33 cellular contexts compared by ENCODE assay signal in genomic region chr12:130350715-130351114, GRCh38. TPM values are rescaled to one million over a fixed set of nuclear protein-coding genes. Genes with fewer than 3 reads are reported as not detected.
"Had no signal": no experiment of that assay in that cellular context is flagged by ENCODE, and none has a peak within 500 bp of the region (broad histone marks: within the 10 kb centered on the region; RNA-seq: fewer than 3 reads in every experiment).

No MANE protein-coding gene starts in this region.

- H3K4me1 Mint-ChIP-seq: activated B cell treated with CpG ODN at 0.5 μM for 24 hours had no signal

- H3K27me3 ChIP-seq: brain microvascular endothelial cell had no signal

- H3K4me3 Mint-ChIP-seq: activated B cell treated with CpG ODN at 0.5 μM for 24 hours; activated CD4-positive, alpha-beta memory T cell treated with anti-CD3 and anti-CD28 coated beads for 36 hours; activated naive CD8-positive, alpha-beta T cell treated with anti-CD3 and anti-CD28 coated beads for 36 hours had no signal

- H3K9ac ChIP-seq: KMS-11 had no signal

- H3K27ac Mint-ChIP-seq: activated B cell treated with CpG ODN at 0.5 μM for 24 hours; activated CD4-positive, alpha-beta memory T cell treated with anti-CD3 and anti-CD28 coated beads for 36 hours; activated naive CD8-positive, alpha-beta T cell treated with anti-CD3 and anti-CD28 coated beads for 36 hours had no signal

- H3K27ac ChIP-seq: brain microvascular endothelial cell, cardiac muscle cell, KMS-11, RWPE1, VCaP had no signal

- H3K4me2 ChIP-seq: KMS-11 had no signal

- H3K36me3 ChIP-seq: brain microvascular endothelial cell, cardiac muscle cell had no signal

- DNase-seq: activated B cell treated with CpG ODN at 0.5 μM for 24 hours; activated CD4-positive, alpha-beta memory T cell treated with anti-CD3 and anti-CD28 coated beads for 36 hours; activated CD4-positive, alpha-beta T cell treated with anti-CD3 and anti-CD28 coated beads for 4 hours; activated CD4-positive, alpha-beta T cell treated with anti-CD3 and anti-CD28 coated beads, Interleukin-2, amount 50 U/mL, for 1 hour; activated CD4-positive, CD25-positive, alpha-beta regulatory T cell treated with anti-CD3 and anti-CD28 coated beads, Interleukin-2, amount 50 U/mL, for 72 hours; activated CD8-positive, alpha-beta memory T cell treated with anti-CD3 and anti-CD28 coated beads, Interleukin-2, amount 50 U/mL, for 48 hours; activated effector memory CD4-positive, alpha-beta T cell treated with Interleukin-2 at 50 U/mL for 16 hours; activated naive CD4-positive, alpha-beta T cell treated with anti-CD3 and anti-CD28 coated beads, Interleukin-2, amount 50 U/mL, for 16 hours; activated naive CD8-positive, alpha-beta T cell treated with anti-CD3 and anti-CD28 coated beads for 36 hours; activated T-cell treated with anti-CD3 and anti-CD28 coated beads, Interleukin-2, amount 50 U/mL, for 48 hours; amniotic stem cell; aorta; brain microvascular endothelial cell; NCI-H1105; NCI-H1417 treated with DMSO at 0.1 percent for 48 hours; NCI-H1930; NCI-H2081 treated with DMSO at 0.1 percent for 48 hours; NCI-H226; NCI-H446 treated with DMSO at 0.1 percent for 48 hours; NCI-H524 treated with DMSO at 0.1 percent for 48 hours; NCI-H748 treated with DMSO at 0.1 percent for 48 hours; NK-92 treated with Interleukin-12 subunit alpha and Interleukin-12 subunit beta, amount 100 ng/mL, for 24 hours; PC-3; Right ventricle myocardium superior; SW 1271; T-helper 1 cell; T-helper 2 cell; T-helper 9 cell had no signal

- ATAC-seq: PC-3 had no signal

- H3K9me3 Mint-ChIP-seq: activated B cell treated with CpG ODN at 0.5 μM for 24 hours; activated CD4-positive, alpha-beta memory T cell treated with anti-CD3 and anti-CD28 coated beads for 36 hours had no signal

- H3K36me3 Mint-ChIP-seq: activated CD4-positive, alpha-beta memory T cell treated with anti-CD3 and anti-CD28 coated beads for 36 hours; activated naive CD8-positive, alpha-beta T cell treated with anti-CD3 and anti-CD28 coated beads for 36 hours had no signal

- H3K4me3 ChIP-seq: cardiac muscle cell had no signal

RNA-seq across cellular contexts. Expression of gene PIWIL1, which starts 13.0 kb away (rescaled TPM):
- total RNA-seq: activated B cell treated with CpG ODN at 0.5 μM for 24 hours; activated CD4-positive, alpha-beta memory T cell treated with anti-CD3 and anti-CD28 coated beads for 36 hours; activated naive CD8-positive, alpha-beta T cell treated with anti-CD3 and anti-CD28 coated beads for 36 hours; aorta; cardiac muscle cell; M059J; PC-3; Right ventricle myocardium superior had no signal
- polyA plus RNA-seq: aorta, cardiac muscle cell had no signal
